ENCODE assay signal across 8 cellular contexts in the genomic region with DNA sequence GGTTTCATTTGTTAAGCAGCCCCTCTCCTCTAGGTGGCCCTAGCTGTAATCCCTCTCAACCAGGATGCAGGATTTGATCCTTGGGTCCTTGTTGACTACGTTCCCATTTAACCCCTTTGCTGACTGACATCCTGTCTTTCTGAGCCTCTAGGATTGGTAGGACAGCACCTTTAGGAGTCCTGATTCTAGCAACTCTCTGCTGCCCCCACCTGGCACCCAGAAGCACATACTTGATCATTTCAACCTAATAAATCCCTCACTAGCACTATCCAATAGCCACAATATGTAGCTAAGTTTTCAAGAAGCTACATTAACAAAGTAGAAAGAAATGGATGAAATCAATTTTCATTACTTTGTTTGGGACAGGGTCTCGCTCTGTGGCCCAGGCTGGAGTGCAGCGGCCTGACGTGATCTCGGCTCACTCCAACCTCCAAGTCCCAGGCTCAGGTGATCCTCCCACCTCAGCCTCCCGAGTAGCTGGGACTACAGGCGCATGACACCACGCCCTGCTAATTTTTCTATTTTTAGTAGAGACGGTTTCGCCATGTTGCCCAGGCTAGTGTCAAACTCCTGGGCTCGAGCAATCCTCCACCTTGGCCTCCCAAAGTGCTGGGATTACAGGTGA. TPM values are rescaled to one million over a fixed set of nuclear protein-coding genes. Genes with fewer than 3 reads are reported as not detected.
DNase-seq lines count a peak whose midpoint lies in the region; ATAC-seq and TF ChIP-seq lines count a peak whose summit lies in the region.

No MANE protein-coding gene starts in this region.

- H3K36me3 ChIP-seq in testis (ENCODE audit: low read depth, missing control alignments), result no peaks in the 10 kb centered on the region

- no peaks in the 10 kb centered on the region for H3K9me3 ChIP-seq in testis

- 60 to 61% methylated on average over 11 of the region's 11 CpGs for WGBS in testis, 2 donors

- no peak overlapping the region for H3K4me3 ChIP-seq in testis

- H3K27me3 Mint-ChIP-seq in natural killer cell treated with Interleukin-12 subunit alpha and Interleukin-12 subunit beta and Interleukin-15 and Interleukin-18, amount 100 ng/mL, for 72 hours, result no peaks in the 10 kb centered on the region

- no peaks in the 10 kb centered on the region for H3K4me1 Mint-ChIP-seq in natural killer cell treated with Interleukin-12 subunit alpha and Interleukin-12 subunit beta and Interleukin-15 and Interleukin-18, amount 100 ng/mL, for 72 hours (ENCODE audit: low read depth in 2 of 2)

- no peaks in the 10 kb centered on the region for H3K27me3 ChIP-seq in testis

- TF ChIP-seq POLR2A in erythroblast (IDR thresholded peaks at IDR 0.05; ENCODE audit: low read length) (no peak), testis (IDR thresholded peaks at IDR 0.05) (no peak)

- no peaks in the 10 kb centered on the region for H3K36me3 Mint-ChIP-seq in natural killer cell treated with Interleukin-12 subunit alpha and Interleukin-12 subunit beta and Interleukin-15 and Interleukin-18, amount 100 ng/mL, for 72 hours

- H3K4me1 ChIP-seq in testis, result no peaks in the 10 kb centered on the region

- H3K27ac Mint-ChIP-seq in natural killer cell treated with Interleukin-12 subunit alpha and Interleukin-12 subunit beta and Interleukin-15 and Interleukin-18, amount 100 ng/mL, for 72 hours, result no peak overlapping the region

- no peak overlapping the region for H3K27ac ChIP-seq in testis

- no peaks in the 10 kb centered on the region for H3K9me3 Mint-ChIP-seq in natural killer cell treated with Interleukin-12 subunit alpha and Interleukin-12 subunit beta and Interleukin-15 and Interleukin-18, amount 100 ng/mL, for 72 hours

- H3K4me3 Mint-ChIP-seq in natural killer cell treated with Interleukin-12 subunit alpha and Interleukin-12 subunit beta and Interleukin-15 and Interleukin-18, amount 100 ng/mL, for 72 hours, result no peak overlapping the region

- ATAC-seq in natural killer cell treated with Interleukin-12 subunit alpha and Interleukin-12 subunit beta and Interleukin-15 and Interleukin-18, amount 100 ng/mL, for 72 hours, result peak in 1 of 2 donors; percentile 65

- DNase-seq in DMS 273 (lab: John Stamatoyannopoulos, UW; ENCODE audit: unreplicated experiment), result peak; percentile 76
- DNase-seq in GM20000 (ENCODE audit: low spot score), result peak; percentile 64
- peak; percentile 57 for DNase-seq in HK-2 (ENCODE audit: unreplicated experiment)
- DNase-seq in NOMO-1 (lab: John Stamatoyannopoulos, UW; ENCODE audit: unreplicated experiment in 2 of 2), result peak; percentile 49 to 61
- DNase-seq in activated CD8-positive, alpha-beta memory T cell treated with anti-CD3 and anti-CD28 coated beads for 24 hours, result peak; percentile 71
- DNase-seq in erythroblast (lab: John Stamatoyannopoulos, UW), result peak; percentile 63 to 77
- peak; percentile 64 for DNase-seq in natural killer cell treated with Interleukin-12 subunit alpha and Interleukin-12 subunit beta and Interleukin-15 and Interleukin-18, amount 100 ng/mL, for 72 hours (ENCODE audit: low spot score)
- peak; percentile 64 for DNase-seq in testis

- intact Hi-C loops in testis (cut with DNase I; ENCODE audit: low total_unique reads), result no loop called here

- peak; percentile 71 for TF ChIP-seq CTCF in GM20000 (IDR thresholded peaks at IDR 0.05; ENCODE audit: extremely low read depth, missing control alignments)
- peak in 2 of 3 experiments; percentile 52 to 53 for TF ChIP-seq CTCF in testis (IDR thresholded peaks at IDR 0.05)

RNA-seq across cellular contexts. Expression of gene RSL24D1, which starts 28.3 kb away (rescaled TPM):
- 10 to 100 TPM; 76.0 to 76.1 TPM for total RNA-seq in natural killer cell treated with Interleukin-12 subunit alpha and Interleukin-12 subunit beta and Interleukin-15 and Interleukin-18, amount 100 ng/mL, for 72 hours
- total RNA-seq in testis, result 10 to 100 TPM; 47.2 to 48.4 TPM
- polyA plus RNA-seq in testis (ENCODE audit: insufficient read depth, low read depth, low replicate concordance), result 62.7 TPM
